In genomic region chr15:66677336-66677735, GRCh38 we compare ENCODE assay signal across 20 cellular contexts. TPM values are rescaled to one million over a fixed set of nuclear protein-coding genes. Genes with fewer than 3 reads are reported as not detected.
DNase-seq lines count a peak whose midpoint lies in the region; ATAC-seq, FAIRE-seq and TF ChIP-seq lines count a peak whose summit lies in the region.
"Had no signal": no experiment of that assay in that cellular context is flagged by ENCODE, and none has a peak within 500 bp of the region (broad histone marks: within the 10 kb centered on the region; RNA-seq: fewer than 3 reads in every experiment).

No MANE protein-coding gene starts in this region.

- H3K18ac ChIP-seq in H1 (ENCODE audit: extremely low read depth, low read length) (no peak overlapping the region), mesendoderm (ENCODE audit: low read length) (no peak overlapping the region)

- H4K20me1 ChIP-seq in H1 (replicated peaks in 1 of 2; ENCODE audit: control insufficient read depth in 1 of 2, insufficient read depth in 2 of 2, low read length in 2 of 2) (no peaks in the 10 kb centered on the region), neural progenitor cell (ENCODE audit: low read depth) (no peaks in the 10 kb centered on the region)

- H3K27ac ChIP-seq in H1 (ENCODE audit: low read depth, low read length) (no peak overlapping the region), mesendoderm (ENCODE audit: low read depth, low read length) (no peak overlapping the region), neural progenitor cell (no peak overlapping the region), WERI-Rb-1 (no peak overlapping the region)

- H3K4ac ChIP-seq in H1 (replicated peaks; ENCODE audit: insufficient read length, low read depth, low read length) (no peak overlapping the region), mesendoderm (ENCODE audit: low read depth, low read length) (peak overlapping the region; percentile 85)

- H3K23me2 ChIP-seq in H1 (ENCODE audit: low read depth, low read length): no peaks in the 10 kb centered on the region

- H3K9me3 Mint-ChIP-seq in natural killer cell treated with Interleukin-12 subunit alpha and Interleukin-12 subunit beta and Interleukin-15 and Interleukin-18, amount 100 ng/mL, for 72 hours: peaks cover 5% of the 10 kb centered on the region
- H3K9me3 Mint-ChIP-seq in natural killer cell (no peaks in the 10 kb centered on the region), neural progenitor cell (peaks cover 13% of the 10 kb centered on the region), endothelial cell (ENCODE audit: unreplicated experiment) (peaks cover 5% of the 10 kb centered on the region)

- H3K4me3 Mint-ChIP-seq in natural killer cell treated with Interleukin-12 subunit alpha and Interleukin-12 subunit beta and Interleukin-15 and Interleukin-18, amount 100 ng/mL, for 72 hours: no peak overlapping the region
- H3K4me3 Mint-ChIP-seq in natural killer cell (no peak overlapping the region), neural progenitor cell (no peak overlapping the region), endothelial cell (ENCODE audit: unreplicated experiment) (no peak overlapping the region)
- H3K4me3 Mint-ChIP-seq: CD4-positive, CD25-positive, alpha-beta regulatory T cell; CD8-positive, alpha-beta memory T cell had no signal

- no peak for TF ChIP-seq POLR2A in H1 (IDR thresholded peaks at IDR 0.05; ENCODE audit: control extremely low read depth in 1 of 2, low read depth in 2 of 2, low read length in 2 of 2)

- no peak overlapping the region for H2BK120ac ChIP-seq in H1 (replicated peaks; ENCODE audit: low read depth, low read length)
- peak overlapping the region; percentile 93 for H2BK120ac ChIP-seq in mesendoderm (ENCODE audit: low read depth, low read length)

- H4K5ac ChIP-seq in H1 (ENCODE audit: insufficient read length, low read depth, low read length) (no peak overlapping the region), mesendoderm (ENCODE audit: low read length) (no peak overlapping the region)

- H3K4me2 ChIP-seq in H1 (ENCODE audit: insufficient read depth in 1 of 2, low read depth in 2 of 2, low read length in 2 of 2) (no peak overlapping the region), mesendoderm (ENCODE audit: low read length) (no peak overlapping the region), neural progenitor cell (no peak overlapping the region)

- no peak overlapping the region for H2AFZ ChIP-seq in H1 (ENCODE audit: low read length)
- H2AFZ ChIP-seq in neural progenitor cell (replicated peaks): no peak overlapping the region

- peak overlapping the region; percentile 14 to 85 for H3K27ac Mint-ChIP-seq in natural killer cell treated with Interleukin-12 subunit alpha and Interleukin-12 subunit beta and Interleukin-15 and Interleukin-18, amount 100 ng/mL, for 72 hours
- H3K27ac Mint-ChIP-seq in natural killer cell (no peak overlapping the region), neural progenitor cell (peak overlapping the region; percentile 76), endothelial cell (ENCODE audit: unreplicated experiment) (no peak overlapping the region)

- peaks cover 18% of the 10 kb centered on the region for H3F3A ChIP-seq in neural progenitor cell (ENCODE audit: low read depth)

- no peaks in the 10 kb centered on the region for H3K36me3 ChIP-seq in H1 (ENCODE audit: control insufficient read depth in 2 of 4, insufficient read depth in 4 of 4, low read length in 3 of 4)
- no peaks in the 10 kb centered on the region for H3K36me3 ChIP-seq in mesendoderm (ENCODE audit: control insufficient read depth, insufficient read depth, low read length)
- H3K36me3 ChIP-seq in neural progenitor cell: no peaks in the 10 kb centered on the region
- H3K36me3 ChIP-seq in WERI-Rb-1: no peaks in the 10 kb centered on the region
- H3K36me3 ChIP-seq: HAP-1 had no signal

- no peak overlapping the region; the same call in 1 of the 2 replicates for H2AK5ac ChIP-seq in H1 (ENCODE audit: low read depth, low read length)
- H2AK5ac ChIP-seq in mesendoderm (ENCODE audit: low read length): peak overlapping the region; percentile 96

- H2BK20ac ChIP-seq in H1 (ENCODE audit: low read length): no peak overlapping the region

- H3K4me1 Mint-ChIP-seq in natural killer cell treated with Interleukin-12 subunit alpha and Interleukin-12 subunit beta and Interleukin-15 and Interleukin-18, amount 100 ng/mL, for 72 hours (ENCODE audit: low read depth in 2 of 2): peaks cover 10 to 33% of the 10 kb centered on the region in 2 donors
- H3K4me1 Mint-ChIP-seq in natural killer cell (peaks cover 6 to 29% of the 10 kb centered on the region in 2 donors), neural progenitor cell (peaks cover 40% of the 10 kb centered on the region), endothelial cell (ENCODE audit: unreplicated experiment) (peaks cover 40% of the 10 kb centered on the region)

- intact Hi-C loops in natural killer cell (cut with micrococcal nuclease): no loop called here

- no peak for ATAC-seq in natural killer cell treated with Interleukin-12 subunit alpha and Interleukin-12 subunit beta and Interleukin-15 and Interleukin-18, amount 100 ng/mL, for 72 hours
- ATAC-seq in natural killer cell: no peak

- CTCF ChIA-PET in H1 (lab: Charles Lee; ENCODE audit: partially characterized antibody): interaction anchor here (1.8 kb wide), 1 partner anchor 8 kb away, joined by 7 read pairs; no protein-coding TSS in a partner anchor

- H3K9me3 ChIP-seq in H1 (ENCODE audit: insufficient read depth in 2 of 2, low read depth in 1 of 2, low read length in 1 of 2) (peaks cover 3 to 6% of the 10 kb centered on the region in 2 experiments; a peak in 1 of 4 replicates), neural progenitor cell (ENCODE audit: low read depth) (no peaks in the 10 kb centered on the region), WERI-Rb-1 (ENCODE audit: severe bottlenecking) (peaks cover 6% of the 10 kb centered on the region)
- H3K9me3 ChIP-seq: BE2C had no signal

- H2BK15ac ChIP-seq in H1 (ENCODE audit: low read length) (no peak overlapping the region), mesendoderm (replicated peaks; ENCODE audit: low read depth) (no peak overlapping the region)

- H3K56ac ChIP-seq in H1 (replicated peaks; ENCODE audit: insufficient read length, low read depth, low read length): no peak overlapping the region
- peak overlapping the region; percentile 88 for H3K56ac ChIP-seq in mesendoderm (ENCODE audit: low read length)

- H3K27me3 ChIP-seq in H1 (replicated peaks in 1 of 4; ENCODE audit: control insufficient read depth in 3 of 4, extremely low read depth in 1 of 4, insufficient read depth in 3 of 4, low read length in 3 of 4) (no peaks in the 10 kb centered on the region; a peak in 1 of 7 replicates), mesendoderm (ENCODE audit: insufficient read depth, low read length, poor library complexity) (no peaks in the 10 kb centered on the region), neural progenitor cell (no peaks in the 10 kb centered on the region), WERI-Rb-1 (ENCODE audit: insufficient read depth, low read depth, severe bottlenecking) (no peaks in the 10 kb centered on the region)
- H3K27me3 ChIP-seq: BE2C had no signal

- H3K4me1 ChIP-seq in H1 (replicated peaks in 1 of 4; ENCODE audit: control insufficient read depth in 3 of 4, insufficient read depth in 4 of 4, low read length in 3 of 4): peaks cover 9 to 13% (median 11%) of the 10 kb centered on the region in 4 experiments
- H3K4me1 ChIP-seq in mesendoderm (ENCODE audit: control insufficient read depth, low read depth, low read length): peaks cover 26% of the 10 kb centered on the region
- peaks cover 19% of the 10 kb centered on the region for H3K4me1 ChIP-seq in neural progenitor cell
- H3K4me1 ChIP-seq: HAP-1 had no signal

- no peaks in the 10 kb centered on the region for H3K27me3 Mint-ChIP-seq in natural killer cell treated with Interleukin-12 subunit alpha and Interleukin-12 subunit beta and Interleukin-15 and Interleukin-18, amount 100 ng/mL, for 72 hours
- H3K27me3 Mint-ChIP-seq in natural killer cell (ENCODE audit: low read depth in 2 of 2): no peaks in the 10 kb centered on the region
- H3K27me3 Mint-ChIP-seq in neural progenitor cell (ENCODE audit: insufficient read depth, low read depth): peaks cover 6% of the 10 kb centered on the region
- H3K27me3 Mint-ChIP-seq in endothelial cell (ENCODE audit: unreplicated experiment): peaks cover 2% of the 10 kb centered on the region
- H3K27me3 Mint-ChIP-seq: CD8-positive, alpha-beta memory T cell had no signal

- H2BK5ac ChIP-seq in H1 (ENCODE audit: low read depth, low read length) (no peak overlapping the region), mesendoderm (ENCODE audit: low read length) (peak overlapping the region; percentile 99)

- TF ChIP-seq EP300 in H1 (IDR thresholded peaks at IDR 0.05; ENCODE audit: borderline replicate concordance in 1 of 2, low read depth in 2 of 2, low read length in 2 of 2): no peak

- H3K79me1 ChIP-seq in H1 (ENCODE audit: low read depth, low read length) (no peaks in the 10 kb centered on the region), mesendoderm (ENCODE audit: low read length) (no peaks in the 10 kb centered on the region)

- no peaks in the 10 kb centered on the region for H3K36me3 Mint-ChIP-seq in natural killer cell treated with Interleukin-12 subunit alpha and Interleukin-12 subunit beta and Interleukin-15 and Interleukin-18, amount 100 ng/mL, for 72 hours
- no peaks in the 10 kb centered on the region for H3K36me3 Mint-ChIP-seq in natural killer cell
- H3K36me3 Mint-ChIP-seq in neural progenitor cell: peaks cover 2% of the 10 kb centered on the region
- peaks cover 3% of the 10 kb centered on the region for H3K36me3 Mint-ChIP-seq in endothelial cell (ENCODE audit: low read depth, unreplicated experiment)

- 100% methylated on average over 1 of the region's 1 CpG; no CpG with 5 or more reads in 1 of the 2 experiments for WGBS in H1 (ENCODE audit: extremely low coverage in 1 of 2, insufficient coverage in 1 of 2, insufficient read length in 1 of 2, insufficient replicate concordance in 2 of 2, low coverage in 1 of 2, low lambda C conversion rate in 2 of 2, missing lambda C conversion rate in 1 of 2), 2 experiments
- no CpG with 5 or more reads among the region's 1 CpG for WGBS in mesendoderm (ENCODE audit: extremely low coverage, insufficient coverage, low lambda C conversion rate)

- no peak for DNase-seq in natural killer cell treated with Interleukin-12 subunit alpha and Interleukin-12 subunit beta and Interleukin-15 and Interleukin-18, amount 100 ng/mL, for 72 hours (ENCODE audit: low spot score)
- DNase-seq in natural killer cell (no peak), H1 (ENCODE audit: low read depth in 1 of 2, low spot score in 2 of 2) (no peak), mesendoderm (no peak), neural progenitor cell (ENCODE audit: low spot score) (no peak), WERI-Rb-1 (no peak), endothelial cell (ENCODE audit: low spot score) (no peak)
- DNase-seq in stimulated activated naive CD4-positive, alpha-beta T cell treated with Interleukin-2 at 50 U/mL for 16 hours (lab: John Stamatoyannopoulos, UW): no peak
- DNase-seq: ACHN; BE2C; C1 segment of cervical spinal cord; CD4-positive, CD25-positive, alpha-beta regulatory T cell; CD8-positive, alpha-beta memory T cell; COR-L47; GDM1 had no signal

- no peak overlapping the region for H2BK12ac ChIP-seq in H1 (ENCODE audit: low read depth, low read length)

- no peaks in the 10 kb centered on the region for H3K79me2 ChIP-seq in H1 (ENCODE audit: control insufficient read depth in 1 of 2, insufficient read depth in 2 of 2, low read length in 2 of 2)
- no peaks in the 10 kb centered on the region for H3K79me2 ChIP-seq in mesendoderm (ENCODE audit: control insufficient read depth, insufficient read depth, low read length)
- no peaks in the 10 kb centered on the region for H3K79me2 ChIP-seq in neural progenitor cell (ENCODE audit: low read depth)

- no peak overlapping the region for H3K14ac ChIP-seq in H1 (ENCODE audit: insufficient read length)

- H3K23ac ChIP-seq in H1 (ENCODE audit: insufficient read length) (no peak overlapping the region), mesendoderm (ENCODE audit: low read length) (no peak overlapping the region)

- no peak overlapping the region for H3K4me3 ChIP-seq in H1 (ENCODE audit: extremely low read depth in 1 of 4, insufficient read depth in 2 of 4, low read depth in 3 of 4, low read length in 4 of 4)
- H3K4me3 ChIP-seq in mesendoderm (ENCODE audit: low read length): no peak overlapping the region
- H3K4me3 ChIP-seq in neural progenitor cell: no peak overlapping the region
- H3K4me3 ChIP-seq in WERI-Rb-1 (ENCODE audit: low read depth, low read length): no peak overlapping the region
- H3K4me3 ChIP-seq: HAP-1 had no signal

- TF ChIP-seq CTCF in natural killer cell (IDR thresholded peaks at IDR 0.05) (no peak), H1 (IDR thresholded peaks at IDR 0.05; ENCODE audit: control extremely low read depth in 1 of 3, insufficient read depth in 1 of 3, low read depth in 1 of 3, low read length in 3 of 3) (no peak), neural progenitor cell (IDR thresholded peaks at IDR 0.05) (no peak), WERI-Rb-1 (IDR thresholded peaks at IDR 0.05; ENCODE audit: low read depth, low read length) (no peak), endothelial cell (IDR thresholded peaks at IDR 0.05; ENCODE audit: unreplicated experiment) (no peak)

- no peak for FAIRE-seq in H1 (lab: Jason Lieb, UNC)
- FAIRE-seq: A204.1, D721Med, GM12892, GM18507 had no signal

- peak overlapping the region; percentile 12 for H4K91ac ChIP-seq in H1 (replicated peaks; ENCODE audit: insufficient read length, low read length)

- TF ChIP-seq RAD21 in H1 (IDR thresholded peaks at IDR 0.05 in 1 of 2, conservative IDR thresholded peaks at IDR 0.05 in 1 of 2; ENCODE audit: low read depth in 2 of 2, low read length in 2 of 2): no peak

- POLR2A ChIA-PET in H1 (lab: Charles Lee; ENCODE audit: partially characterized antibody): no interaction called here

- H4K8ac ChIP-seq in H1 (ENCODE audit: extremely low read depth, insufficient read depth, low read length): no peak overlapping the region
- H4K8ac ChIP-seq in mesendoderm (ENCODE audit: low read depth, low read length): no peak overlapping the region

- H3K9ac ChIP-seq in H1 (replicated peaks in 1 of 4; ENCODE audit: extremely low read depth in 1 of 4, low read depth in 3 of 4, low read length in 3 of 4): no peak overlapping the region
- H3K9ac ChIP-seq in mesendoderm (ENCODE audit: low read length): peak overlapping the region; percentile 58
- no peak overlapping the region for H3K9ac ChIP-seq in neural progenitor cell

RNA-seq across cellular contexts. Expression of gene SMAD6, which starts 24.7 kb away (rescaled TPM):
- total RNA-seq in natural killer cell treated with Interleukin-12 subunit alpha and Interleukin-12 subunit beta and Interleukin-15 and Interleukin-18, amount 100 ng/mL, for 72 hours: 1 to 10 TPM in 1 of 2 donors, under 1 TPM in 1; 0.33 to 1.1 TPM
- under 1 TPM; 0.07 to 0.38 (median 0.09) TPM for total RNA-seq in natural killer cell
- total RNA-seq in H1 (2021; fragmentation: NEBNext Ultra II Directional; extraction: Animal tissue kit (Norgen Biotek cat#: 25700)): 7.0 and 7.6 TPM in 2 replicates
- 1.8 and 3.4 TPM in 2 replicates for polyA plus RNA-seq in H1 (2011; rRNA removed)
- 2.6 TPM for polyA plus RNA-seq in H1 (2011; cell fraction: cytosol; rRNA removed)
- 11.4 TPM for polyA plus RNA-seq in H1 (2011; cell fraction: nucleus; rRNA removed)
- polyA plus RNA-seq in H1 (2012, experiment 1 of 2): 2.9 to 3.9 TPM (median 3.1 TPM) in 4 replicates
- polyA plus RNA-seq in H1 (2012, experiment 2 of 2): 2.1 TPM
- polyA plus RNA-seq in H1 (2013, experiment 1 of 2): 1.9 TPM
- polyA plus RNA-seq in H1 (2013, experiment 2 of 2): 2.1 TPM
- polyA minus RNA-seq in H1 (2011; rRNA and poly(A)+ RNA removed): 3.9 and 6.1 TPM in 2 replicates
- polyA minus RNA-seq in H1 (2011; cell fraction: cytosol; rRNA and poly(A)+ RNA removed): 6.3 TPM
- polyA minus RNA-seq in H1 (2011; cell fraction: nucleus; rRNA and poly(A)+ RNA removed): 12.2 TPM
- polyA plus RNA-seq in mesendoderm (2013, experiment 1 of 2): 7.8 TPM
- polyA plus RNA-seq in mesendoderm (2013, experiment 2 of 2): 7.4 TPM
- total RNA-seq in neural progenitor cell (ENCODE audit: low replicate concordance): 3.4 and 9.4 TPM in 2 replicates
- total RNA-seq in endothelial cell (ENCODE audit: unreplicated experiment): 21.3 TPM
- polyA plus RNA-seq: CD4-positive, CD25-positive, alpha-beta regulatory T cell; CD8-positive, alpha-beta memory T cell had no signal

Comparison
In these comparisons a context has a peak if more than half of its experiments do, and no peak if none do; other contexts are left out.
1. H3K27ac Mint-ChIP-seq: peak in natural killer cell treated with Interleukin-12 subunit alpha and Interleukin-12 subunit beta and Interleukin-15 and Interleukin-18, amount 100 ng/mL, for 72 hours (2 of 2) and neural progenitor cell (single experiment); none in natural killer cell (0 of 2) and endothelial cell (single experiment).